In the genomic region with DNA sequence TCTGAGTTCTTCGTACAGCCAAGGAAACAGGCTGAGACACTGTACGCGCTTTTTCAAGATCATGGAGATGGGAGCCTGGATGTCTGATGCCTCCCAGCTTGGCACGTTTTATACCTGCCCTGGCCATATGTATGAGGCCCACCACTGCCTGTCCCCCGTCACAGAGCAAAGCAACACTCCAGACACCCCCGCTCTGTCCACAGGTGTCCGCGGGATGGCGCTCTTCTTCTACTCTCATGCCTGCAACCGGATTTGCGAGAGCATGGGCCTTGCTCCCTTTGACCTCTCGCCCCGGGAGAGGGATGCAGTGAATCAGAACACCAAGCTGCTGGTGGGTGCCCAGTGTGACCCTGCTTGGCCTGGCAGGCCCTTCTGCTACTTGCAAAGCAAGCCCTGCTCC, we compare ENCODE assay signal across 1 cellular context.
TF ChIP-seq lines count a peak whose summit lies in the region.

No MANE protein-coding gene starts in this region.

TF ChIP-seq in H1, 55 proteins besides CTCF, POLR2A, EP300 and RAD21:
- no peak for TF ChIP-seq CBX5 (IDR thresholded peaks at IDR 0.05; ENCODE audit: low read depth, low read length)
- no peak for TF ChIP-seq TBP (IDR thresholded peaks at IDR 0.05; ENCODE audit: low read depth, low read length)
- no peak for TF ChIP-seq CHD2 (IDR thresholded peaks at IDR 0.05; ENCODE audit: low read length)
- no peak for TF ChIP-seq KDM4A (IDR thresholded peaks at IDR 0.05; ENCODE audit: low read depth, low read length, severe bottlenecking)
- no peak for TF ChIP-seq CEBPB (IDR thresholded peaks at IDR 0.05; ENCODE audit: low read depth, low read length)
- no peak for TF ChIP-seq EZH2 (IDR thresholded peaks at IDR 0.05; ENCODE audit: low read depth, low read length, severe bottlenecking)
- TF ChIP-seq TEAD4 (IDR thresholded peaks at IDR 0.05; ENCODE audit: low read depth, low read length) = no peak
- no peak for TF ChIP-seq CREB1 (IDR thresholded peaks at IDR 0.05)
- no peak for TF ChIP-seq MAFK (IDR thresholded peaks at IDR 0.05; ENCODE audit: low read depth, low read length)
- no peak for TF ChIP-seq ASH2L (IDR thresholded peaks at IDR 0.05; ENCODE audit: low read length)
- no peak for TF ChIP-seq RNF2 (IDR thresholded peaks at IDR 0.05; ENCODE audit: borderline replicate concordance, low read depth, low read length, missing control alignments, poor library complexity, severe bottlenecking)
- no peak for TF ChIP-seq SIX5 (IDR thresholded peaks at IDR 0.05; ENCODE audit: low read depth, low read length)
- no peak for TF ChIP-seq SUZ12 (IDR thresholded peaks at IDR 0.05; ENCODE audit: low read length)
